ENCODE assay signal across 10 cellular contexts in genomic region chr10:116974442-116975005, GRCh38. TPM values are rescaled to one million over a fixed set of nuclear protein-coding genes. Genes with fewer than 3 reads are reported as not detected.
A peak's percentile ranks its signal among the peaks of the same experiment; 100 is the strongest.
DNase-seq lines count a peak whose midpoint lies in the region; TF ChIP-seq lines count a peak whose summit lies in the region.
"Had no signal": no experiment of that assay in that cellular context is flagged by ENCODE, and none has a peak within 500 bp of the region (broad histone marks: within the 10 kb centered on the region; RNA-seq: fewer than 3 reads in every experiment).

No MANE protein-coding gene starts in this region.

- H3K9me3 ChIP-seq in fibroblast of lung (ENCODE audit: control insufficient read depth, insufficient read depth, low read depth, low read length) (no peaks in the 10 kb centered on the region), Caco-2 (no peaks in the 10 kb centered on the region), esophagus muscularis mucosa (no peaks in the 10 kb centered on the region)
- H3K9me3 ChIP-seq: BLaER1 treated with 17β-estradiol and CSF1 and Interleukin-3, amounts not matched to agents 10 nM and 100 nM had no signal

- H3K4me3 Mint-ChIP-seq in Caco-2 (ENCODE audit: unreplicated experiment): no peak overlapping the region
- H3K4me3 Mint-ChIP-seq: nephron had no signal

- CTCF ChIA-PET in Caco-2 (lab: Charles Lee): no interaction called here

- intact Hi-C loops in Caco-2 (cut with micrococcal nuclease; ENCODE audit: unreplicated experiment) (no loop called here), esophagus muscularis mucosa (cut with DNase I) (no loop called here)

- H3K4me2 ChIP-seq in fibroblast of lung (ENCODE audit: extremely low read depth, insufficient read depth, low read length): no peak overlapping the region
- H3K4me2 ChIP-seq: BLaER1 treated with 17β-estradiol and CSF1 and Interleukin-3, amounts not matched to agents 10 nM and 100 nM had no signal

- no peak overlapping the region for H2AFZ ChIP-seq in fibroblast of lung (ENCODE audit: low read length)

- no peaks in the 10 kb centered on the region for H3K4me1 ChIP-seq in fibroblast of lung (ENCODE audit: control insufficient read depth, extremely low read depth, insufficient read depth, low read length)
- 0 out of 2 replicates have a peak, but pooled peaks cover 4% of the 10 kb centered on the region for H3K4me1 ChIP-seq in Caco-2
- no peaks in the 10 kb centered on the region for H3K4me1 ChIP-seq in esophagus muscularis mucosa

- WGBS in esophagus muscularis mucosa: 57% methylated on average over 5 of the region's 5 CpGs

- TF ChIP-seq CTCF in fibroblast of lung (conservative IDR thresholded peaks at IDR 0.05 in 1 of 2, IDR thresholded peaks at IDR 0.05 in 1 of 2; ENCODE audit: low read depth in 1 of 2, low read length in 2 of 2) (no peak), Caco-2 (IDR thresholded peaks at IDR 0.05; ENCODE audit: insufficient read depth in 1 of 2, low read depth in 1 of 2, low read length in 1 of 2, severe bottlenecking in 1 of 2, unreplicated experiment in 1 of 2) (no peak), esophagus muscularis mucosa (IDR thresholded peaks at IDR 0.05) (no peak)

- DNase-seq in NCI-H2107 treated with DMSO at 0.1 percent for 48 hours (lab: John Stamatoyannopoulos, UW; ENCODE audit: unreplicated experiment): peak; percentile 14
- DNase-seq in NCI-H2107 (lab: John Stamatoyannopoulos, UW): no peak
- peak; percentile 56 for DNase-seq in RKO (ENCODE audit: low spot score)
- peak; percentile 87 to 89 for DNase-seq in fibroblast of lung (ENCODE audit: low read depth in 2 of 2)
- peak; percentile 80 for DNase-seq in superior temporal gyrus (ENCODE audit: extremely low spot score)
- no peak for DNase-seq in Caco-2
- no peak for DNase-seq in esophagus muscularis mucosa (ENCODE audit: extremely low spot score)
- DNase-seq in iPS-NIHi7 (ENCODE audit: extremely low spot score): no peak

- no peaks in the 10 kb centered on the region for H3K27me3 ChIP-seq in fibroblast of lung (ENCODE audit: control insufficient read depth, insufficient read depth, low read length)
- no peaks in the 10 kb centered on the region for H3K27me3 ChIP-seq in Caco-2 (replicated peaks; ENCODE audit: control insufficient read depth, insufficient read depth, low read length)
- H3K27me3 ChIP-seq in esophagus muscularis mucosa: no peaks in the 10 kb centered on the region
- H3K27me3 ChIP-seq: BLaER1 treated with 17β-estradiol and CSF1 and Interleukin-3, amounts not matched to agents 10 nM and 100 nM had no signal

- no peak overlapping the region for H3K27ac Mint-ChIP-seq in Caco-2 (ENCODE audit: unreplicated experiment)
- H3K27ac Mint-ChIP-seq: nephron had no signal

- peaks cover 41% of the 10 kb centered on the region for H3K36me3 Mint-ChIP-seq in Caco-2 (ENCODE audit: insufficient read depth, unreplicated experiment)

- H3K9ac ChIP-seq in fibroblast of lung (ENCODE audit: insufficient read depth, low read length): no peak overlapping the region
- H3K9ac ChIP-seq: BLaER1 treated with 17β-estradiol and CSF1 and Interleukin-3, amounts not matched to agents 10 nM and 100 nM had no signal

- BruUV-seq in Caco-2 (replicated peaks; lab: Mats Ljungman, UMichigan): no TSS peak

- H3K79me2 ChIP-seq in fibroblast of lung (ENCODE audit: control insufficient read depth, insufficient read depth, low read length): no peaks in the 10 kb centered on the region

- H3K9me3 Mint-ChIP-seq in Caco-2 (ENCODE audit: unreplicated experiment): no peaks in the 10 kb centered on the region
- H3K9me3 Mint-ChIP-seq: nephron had no signal

- POLR2A ChIA-PET in Caco-2 (lab: Charles Lee): no interaction called here

- no peaks in the 10 kb centered on the region for H4K20me1 ChIP-seq in fibroblast of lung (ENCODE audit: control insufficient read depth, extremely low read depth, insufficient read depth, low read length)
- H4K20me1 ChIP-seq: BLaER1 treated with 17β-estradiol and CSF1 and Interleukin-3, amounts not matched to agents 10 nM and 100 nM had no signal

- H3K4me1 Mint-ChIP-seq in Caco-2 (ENCODE audit: low read depth, unreplicated experiment): peaks cover 25% of the 10 kb centered on the region

- no peak for TF ChIP-seq EP300 in esophagus muscularis mucosa (IDR thresholded peaks at IDR 0.05)

- H3K36me3 ChIP-seq in fibroblast of lung (ENCODE audit: control insufficient read depth, insufficient read depth, low read length): no peaks in the 10 kb centered on the region
- peaks cover 2% of the 10 kb centered on the region; the same call in 1 of the 2 replicates for H3K36me3 ChIP-seq in Caco-2 (ENCODE audit: control insufficient read depth, insufficient read depth, low read length)
- H3K36me3 ChIP-seq in esophagus muscularis mucosa: peaks cover 0 to 4% (median 0%) of the 10 kb centered on the region in 4 donors

- H3K27me3 Mint-ChIP-seq in Caco-2 (ENCODE audit: insufficient read depth, unreplicated experiment): no peaks in the 10 kb centered on the region

- TF ChIP-seq POLR2A in esophagus muscularis mucosa (IDR thresholded peaks at IDR 0.05; ENCODE audit: low read depth): no peak

- H3K4me3 ChIP-seq in fibroblast of lung (replicated peaks in 1 of 4; ENCODE audit: control extremely low read depth in 1 of 4, insufficient read depth in 1 of 4, low read depth in 3 of 4, low read length in 4 of 4): peak overlapping the region in 1 of 4 experiments; percentile 21
- H3K4me3 ChIP-seq in Caco-2 (ENCODE audit: low read depth, low read length): no peak overlapping the region
- no peak overlapping the region for H3K4me3 ChIP-seq in esophagus muscularis mucosa
- H3K4me3 ChIP-seq: BLaER1 treated with 17β-estradiol and CSF1 and Interleukin-3, amounts not matched to agents 10 nM and 100 nM had no signal

- H3K27ac ChIP-seq in fibroblast of lung (ENCODE audit: insufficient read depth, low read length) (no peak overlapping the region), esophagus muscularis mucosa (replicated peaks in 1 of 4) (no peak overlapping the region)
- H3K27ac ChIP-seq: BLaER1 treated with 17β-estradiol and CSF1 and Interleukin-3, amounts not matched to agents 10 nM and 100 nM had no signal

RNA-seq across cellular contexts. Expression of gene SHTN1, which starts 30.5 kb away (rescaled TPM):
- total RNA-seq in fibroblast of lung (0.26 and 0.33 TPM in 2 replicates), Caco-2 (2022) (80.8 and 86.9 TPM in 2 replicates), esophagus muscularis mucosa (1 to 10 TPM; 3.5 to 8.6 (median 6.1) TPM)
- polyA plus RNA-seq in fibroblast of lung: 1.4 and 1.6 TPM in 2 replicates
- 1.3 and 1.4 TPM in 2 replicates for polyA plus RNA-seq in fibroblast of lung (2012)
- polyA minus RNA-seq in fibroblast of lung (ENCODE audit: low replicate concordance): not detected in 2 replicates

Comparison
In these comparisons a context has a peak if more than half of its experiments do, and no peak if none do; other contexts are left out.
1. DNase-seq: peak in NCI-H2107 treated with DMSO at 0.1 percent for 48 hours (single experiment), RKO (single experiment), fibroblast of lung (2 of 2) and superior temporal gyrus (single experiment); none in NCI-H2107 (single experiment), Caco-2 (0 of 2), esophagus muscularis mucosa (single experiment) and iPS-NIHi7 (single experiment).